9 cellular contexts compared by ENCODE assay signal in genomic region chr21:36130415-36130762, GRCh38. TPM values are rescaled to one million over a fixed set of nuclear protein-coding genes. Genes with fewer than 3 reads are reported as not detected.
DNase-seq lines count a peak whose midpoint lies in the region; ATAC-seq, FAIRE-seq and TF ChIP-seq lines count a peak whose summit lies in the region.
"Not testable (repeated sequence)": the region's sequence is repeated elsewhere in the genome, so short reads cannot be mapped to it uniquely, and the experiment has no call there.
"Had no signal": no experiment of that assay in that cellular context is flagged by ENCODE, and none has a peak within 500 bp of the region (broad histone marks: within the 10 kb centered on the region; RNA-seq: fewer than 3 reads in every experiment).

No MANE protein-coding gene starts in this region.

- H3K4me2 ChIP-seq in A549 = peak overlapping the region; percentile 79
- H3K4me2 ChIP-seq in H9 (ENCODE audit: insufficient read depth, insufficient read length, low read length) = peak overlapping the region; percentile 47
- peak overlapping the region; percentile 79 for H3K4me2 ChIP-seq in PC-3 (ENCODE audit: low read length)

- not testable (repeated sequence) for DNase-seq in A549 (ENCODE audit: low read depth in 1 of 2, low spot score in 1 of 2); H9; PC-3; activated CD8-positive, alpha-beta memory T cell treated with anti-CD3 and anti-CD28 coated beads, Interleukin-2, amount 10 ng/mL, durations not matched to agents 7 days and 5 days; MCF 10A (ENCODE audit: unreplicated experiment); fibroblast of villous mesenchyme (ENCODE audit: low read depth); mesothelial cell of epicardium (ENCODE audit: low spot score in 2 of 2, unreplicated experiment in 2 of 2)

- not testable (repeated sequence) for H3K27me3 ChIP-seq in H9 (ENCODE audit: insufficient read depth, low read length); PC-3 (ENCODE audit: low read length)

- H3K9me3 Mint-ChIP-seq in H9; activated CD8-positive, alpha-beta memory T cell treated with anti-CD3 and anti-CD28 coated beads, Interleukin-2, amount 10 ng/mL, durations not matched to agents 7 days and 5 days (ENCODE audit: low read depth); MCF 10A (ENCODE audit: unreplicated experiment); mesothelial cell of epicardium: not testable (repeated sequence)

- H3K36me3 ChIP-seq in PC-3 (ENCODE audit: low read depth, low read length) = not testable (repeated sequence)

- TF ChIP-seq RAD21 in A549 (conservative IDR thresholded peaks at IDR 0.05 in 1 of 2, IDR thresholded peaks at IDR 0.05 in 1 of 2) = not testable (repeated sequence)

- not testable (repeated sequence) for H3K56ac ChIP-seq in H9 (ENCODE audit: insufficient read length, low read depth, low read length)

- not testable (repeated sequence) for H3K18ac ChIP-seq in H9 (ENCODE audit: insufficient read length, low read depth, low read length)

- H3F3A ChIP-seq in PC-3 (ENCODE audit: low read length, unreplicated experiment) = not testable (repeated sequence)

- not testable (repeated sequence) for H4K8ac ChIP-seq in H9 (replicated peaks; ENCODE audit: insufficient read length, low read depth, low read length)

- H2BK5ac ChIP-seq in H9 (ENCODE audit: insufficient read length, low read length) = not testable (repeated sequence)

- not testable (repeated sequence) for TF ChIP-seq POLR2A in A549 (IDR thresholded peaks at IDR 0.05; ENCODE audit: low read length)

- H3K4me1 ChIP-seq in A549 (peaks cover 13% of the 10 kb centered on the region; the same call in 2 of the 3 replicates), PC-3 (ENCODE audit: insufficient read depth, low read length) (peaks cover 30% of the 10 kb centered on the region)
- not testable (repeated sequence) for H3K4me1 ChIP-seq in H9 (ENCODE audit: insufficient read depth, low read length)

- CTCF ChIA-PET in A549 (lab: Yijun Ruan, JAX); activated CD8-positive, alpha-beta memory T cell treated with anti-CD3 and anti-CD28 coated beads, Interleukin-2, amount 10 ng/mL, durations not matched to agents 7 days and 5 days (lab: Charles Lee): not testable (repeated sequence)
- CTCF ChIA-PET in PC-3 (lab: Charles Lee) (interaction anchor here (0.6 kb wide), 1 partner anchor 836 kb away, joined by 3 read pairs; no protein-coding TSS in a partner anchor), MCF 10A (lab: Yijun Ruan, JAX) (interaction anchor here (0.6 kb wide), 1 partner anchor 1335 kb away, joined by 3 read pairs; no protein-coding TSS in a partner anchor)

- not testable (repeated sequence) for H3K23ac ChIP-seq in H9 (ENCODE audit: insufficient read length, low read depth, low read length)

- not testable (repeated sequence) for TF ChIP-seq EP300 in A549 (IDR thresholded peaks at IDR 0.05)

- intact Hi-C loops in PC-3 (cut with micrococcal nuclease); MCF 10A (cut with micrococcal nuclease): not testable (repeated sequence)

- not testable (repeated sequence) for H3K27ac Mint-ChIP-seq in H9; MCF 10A (ENCODE audit: low read depth, unreplicated experiment); mesothelial cell of epicardium
- H3K27ac Mint-ChIP-seq in activated CD8-positive, alpha-beta memory T cell treated with anti-CD3 and anti-CD28 coated beads, Interleukin-2, amount 10 ng/mL, durations not matched to agents 7 days and 5 days = peak overlapping the region; percentile 62

- not testable (repeated sequence) for H3K4ac ChIP-seq in H9 (ENCODE audit: low read depth, low read length)

- not testable (repeated sequence) for H2BK12ac ChIP-seq in H9 (ENCODE audit: insufficient read length, low read depth, low read length)

- whole genome bisulfite sequencing in A549 (ENCODE audit: missing lambda C conversion rate) = 59% methylated on average over 4 of the region's 18 CpGs
- WGBS in H9 (ENCODE audit: extremely low coverage, insufficient read length, low lambda C conversion rate) = no CpG with 5 or more reads among the region's 18 CpGs

- H3K4me3 Mint-ChIP-seq in H9 = peak overlapping the region; percentile 71 to 81
- peak overlapping the region; percentile 81 for H3K4me3 Mint-ChIP-seq in activated CD8-positive, alpha-beta memory T cell treated with anti-CD3 and anti-CD28 coated beads, Interleukin-2, amount 10 ng/mL, durations not matched to agents 7 days and 5 days
- peak overlapping the region; percentile 63 for H3K4me3 Mint-ChIP-seq in MCF 10A (ENCODE audit: unreplicated experiment)
- peak overlapping the region; percentile 83 for H3K4me3 Mint-ChIP-seq in mesothelial cell of epicardium

- H2BK15ac ChIP-seq in H9 (ENCODE audit: low read depth, low read length) = not testable (repeated sequence)

- not testable (repeated sequence) for BruUV-seq in PC-3 (replicated peaks; lab: Mats Ljungman, UMichigan); MCF 10A (replicated peaks; lab: Mats Ljungman, UMichigan)

- H2BK20ac ChIP-seq in H9 (ENCODE audit: low read depth, low read length, poor library complexity, severe bottlenecking) = not testable (repeated sequence)

- H4K20me1 ChIP-seq in H9 (ENCODE audit: control insufficient read depth, insufficient read depth, insufficient read length); PC-3 (ENCODE audit: low read length): not testable (repeated sequence)

- H3K4me1 Mint-ChIP-seq in H9 = peaks cover 26% of the 10 kb centered on the region in 2 experiments
- H3K4me1 Mint-ChIP-seq in activated CD8-positive, alpha-beta memory T cell treated with anti-CD3 and anti-CD28 coated beads, Interleukin-2, amount 10 ng/mL, durations not matched to agents 7 days and 5 days = peaks cover 34% of the 10 kb centered on the region
- peaks cover 14% of the 10 kb centered on the region for H3K4me1 Mint-ChIP-seq in MCF 10A (ENCODE audit: insufficient read depth, unreplicated experiment)
- H3K4me1 Mint-ChIP-seq in mesothelial cell of epicardium = not testable (repeated sequence)

- H3K79me1 ChIP-seq in H9 (ENCODE audit: insufficient read depth, low read depth, low read length, poor library complexity, severe bottlenecking) = not testable (repeated sequence)

- not testable (repeated sequence) for H2AFZ ChIP-seq in H9 (ENCODE audit: low read length)
- H2AFZ ChIP-seq in PC-3 (ENCODE audit: low read length) = peak overlapping the region; percentile 71

- H3K27me3 Mint-ChIP-seq in H9 (ENCODE audit: low read depth) (peaks cover 42% of the 10 kb centered on the region), mesothelial cell of epicardium (ENCODE audit: low read depth) (peaks cover 40% of the 10 kb centered on the region)
- H3K27me3 Mint-ChIP-seq in activated CD8-positive, alpha-beta memory T cell treated with anti-CD3 and anti-CD28 coated beads, Interleukin-2, amount 10 ng/mL, durations not matched to agents 7 days and 5 days; MCF 10A (ENCODE audit: insufficient read depth, unreplicated experiment): not testable (repeated sequence)

- H3K36me3 Mint-ChIP-seq in H9 (ENCODE audit: insufficient read depth in 1 of 3, low read depth in 3 of 3); activated CD8-positive, alpha-beta memory T cell treated with anti-CD3 and anti-CD28 coated beads, Interleukin-2, amount 10 ng/mL, durations not matched to agents 7 days and 5 days; MCF 10A (ENCODE audit: insufficient read depth, unreplicated experiment); mesothelial cell of epicardium: not testable (repeated sequence)

- H3K4me3 ChIP-seq in A549 (peak overlapping the region; percentile 46), PC-3 (ENCODE audit: low read length) (peak overlapping the region; percentile 66), fibroblast of villous mesenchyme (ENCODE audit: low read depth, low read length) (peak overlapping the region; percentile 36), skin epidermis (peak overlapping the region; percentile 36 to 49 (median 43))

- H3K27ac ChIP-seq in A549 = peak overlapping the region; percentile 35 to 93; a peak in 3 of 6 replicates
- not testable (repeated sequence) for H3K27ac ChIP-seq in H9 (ENCODE audit: insufficient read length, low read depth, low read length); PC-3 (ENCODE audit: low read length)
- peak overlapping the region in 8 of 21 experiments; percentile 69 to 84 (median 78) for H3K27ac ChIP-seq in skin epidermis

- H3K23me2 ChIP-seq in H9 (ENCODE audit: insufficient read length, low read depth, low read length, poor library complexity, severe bottlenecking) = not testable (repeated sequence)

- not testable (repeated sequence) for FAIRE-seq in A549 (lab: Jason Lieb, UNC)

- not testable (repeated sequence) for H2AK5ac ChIP-seq in H9 (ENCODE audit: insufficient read length, low read length)

- not testable (repeated sequence) for H4K91ac ChIP-seq in H9 (ENCODE audit: insufficient read length, low read depth, low read length)

- ATAC-seq in A549; PC-3; activated CD8-positive, alpha-beta memory T cell treated with anti-CD3 and anti-CD28 coated beads, Interleukin-2, amount 10 ng/mL, durations not matched to agents 7 days and 5 days: not testable (repeated sequence)

- H4K5ac ChIP-seq in H9 (ENCODE audit: insufficient read length, low read depth, low read length) = not testable (repeated sequence)

- H3K79me2 ChIP-seq in H9 (ENCODE audit: insufficient read depth, low read length); PC-3 (ENCODE audit: low read length): not testable (repeated sequence)

- POLR2A ChIA-PET in A549 (lab: Yijun Ruan, JAX); PC-3 (lab: Charles Lee; ENCODE audit: unreplicated experiment); MCF 10A (lab: Yijun Ruan, JAX): not testable (repeated sequence)

- not testable (repeated sequence) for H3K9me3 ChIP-seq in A549; H9 (ENCODE audit: control insufficient read depth, low read depth, low read length); PC-3 (ENCODE audit: low read length)

- not testable (repeated sequence) for H3K9me2 ChIP-seq in PC-3 (replicated peaks; ENCODE audit: low read length)

- H3K14ac ChIP-seq in H9 (ENCODE audit: insufficient read depth, low read length) = not testable (repeated sequence)

- not testable (repeated sequence) for TF ChIP-seq CTCF in A549 (IDR thresholded peaks at IDR 0.05); H9 (conservative IDR thresholded peaks at IDR 0.05); PC-3 (conservative IDR thresholded peaks at IDR 0.05; ENCODE audit: low read depth, low read length); MCF 10A (IDR thresholded peaks at IDR 0.05; ENCODE audit: unreplicated experiment); fibroblast of villous mesenchyme (IDR thresholded peaks at IDR 0.05; ENCODE audit: insufficient read depth, low read depth, low read length); mesothelial cell of epicardium (IDR thresholded peaks at IDR 0.05; ENCODE audit: unreplicated experiment)

- H2BK120ac ChIP-seq in H9 (ENCODE audit: low read depth, low read length, poor library complexity, severe bottlenecking) = not testable (repeated sequence)

- not testable (repeated sequence) for H3K9ac ChIP-seq in H9 (ENCODE audit: extremely low read depth, insufficient read length, low read length)
- 0 out of 2 replicates have a peak overlapping the region, but pooled peaks have one; percentile 11 for H3K9ac ChIP-seq in PC-3 (ENCODE audit: low read length)

- not testable (repeated sequence) for H3T11ph ChIP-seq in H9 (ENCODE audit: low read length)

RNA-seq across cellular contexts. Expression of gene CBR3, which starts 4.5 kb away (rescaled TPM):
- polyA plus RNA-seq in A549 (2011; rRNA removed) (5.2 and 6.1 TPM in 2 replicates), A549 (2017; fragmentation: RNase III; extraction: RNeasy Plus Mini Kit Qiagen cat#74134 plus additional on column Dnase treatment) (5.9 to 6.5 TPM (median 6.5 TPM) in 3 replicates)
- polyA plus RNA-seq in A549 (2012; cell fraction: cytosol; rRNA removed) = 9.9 and 11.2 TPM in 2 replicates
- 5.9 and 7.9 TPM in 2 replicates for polyA plus RNA-seq in A549 (2012; cell fraction: nucleus; rRNA removed)
- 0.97 and 1.7 TPM in 2 replicates for polyA minus RNA-seq in A549 (2011; rRNA and poly(A)+ RNA removed)
- total RNA-seq in H9 (2021) (1.9 and 2.4 TPM in 2 replicates), PC-3 (2014; rRNA removed) (49.3 and 56.3 TPM in 2 replicates), MCF 10A (2022) (1.3 and 1.8 TPM in 2 replicates), fibroblast of villous mesenchyme (12.1 and 13.2 TPM in 2 replicates), mesothelial cell of epicardium (0.31 TPM in 1 of 3 replicates, not detected in the others)
- total RNA-seq in activated CD8-positive, alpha-beta memory T cell treated with anti-CD3 and anti-CD28 coated beads, Interleukin-2, amount 10 ng/mL, durations not matched to agents 7 days and 5 days = 10 to 100 TPM; 16.1 to 18.6 TPM
- total RNA-seq: K562 had no signal
- polyA plus RNA-seq: K562 had no signal

RNA-seq across cellular contexts. Expression of gene DOP1B, which starts 26.2 kb away (rescaled TPM):
- polyA plus RNA-seq in A549 (2011; rRNA removed) = 3.5 and 4.5 TPM in 2 replicates
- polyA plus RNA-seq in A549 (2012; cell fraction: cytosol; rRNA removed) = 1.5 and 2.2 TPM in 2 replicates
- polyA plus RNA-seq in A549 (2012; cell fraction: nucleus; rRNA removed) = 2.5 and 3.2 TPM in 2 replicates
- polyA plus RNA-seq in A549 (2017; fragmentation: RNase III; extraction: RNeasy Plus Mini Kit Qiagen cat#74134 plus additional on column Dnase treatment) = 2.8 to 3.8 TPM (median 3.0 TPM) in 3 replicates
- polyA minus RNA-seq in A549 (2011; rRNA and poly(A)+ RNA removed) = 4.6 and 6.0 TPM in 2 replicates
- total RNA-seq in H9 (2021) = 8.7 and 10.0 TPM in 2 replicates
- 7.0 and 8.9 TPM in 2 replicates for total RNA-seq in PC-3 (2014; rRNA removed)
- total RNA-seq in activated CD8-positive, alpha-beta memory T cell treated with anti-CD3 and anti-CD28 coated beads, Interleukin-2, amount 10 ng/mL, durations not matched to agents 7 days and 5 days = 10 to 100 TPM; 20.2 to 25.5 TPM
- total RNA-seq in MCF 10A (2022) = 7.6 and 8.3 TPM in 2 replicates
- 10.6 and 11.7 TPM in 2 replicates for total RNA-seq in fibroblast of villous mesenchyme
- 12.3 to 14.8 TPM (median 13.0 TPM) in 3 replicates for total RNA-seq in mesothelial cell of epicardium
